Comparison of ENCODE assay signal across 13 cellular contexts in the genomic region with DNA sequence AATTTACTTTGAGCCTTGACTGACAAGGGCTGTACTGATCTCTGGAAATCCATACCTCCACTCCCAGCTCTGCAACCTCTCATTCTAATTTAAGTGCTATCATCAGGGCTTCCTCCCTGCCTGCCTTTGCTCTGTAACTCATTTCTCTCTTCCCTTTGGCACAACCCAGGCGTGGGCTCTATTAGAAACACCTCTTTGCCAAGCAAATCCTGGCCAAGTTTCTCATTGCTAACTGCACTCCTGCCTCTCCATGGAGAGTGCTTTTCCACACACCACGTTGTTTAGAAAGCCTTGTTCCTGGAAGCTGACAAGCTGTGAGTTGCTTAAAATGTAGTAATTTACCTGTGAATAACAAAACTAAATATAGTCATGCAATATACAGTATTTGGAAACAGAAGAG. TPM values are rescaled to one million over a fixed set of nuclear protein-coding genes. Genes with fewer than 3 reads are reported as not detected.
A peak's percentile ranks its signal among the peaks of the same experiment; 100 is the strongest.
DNase-seq lines count a peak whose midpoint lies in the region; ATAC-seq and TF ChIP-seq lines count a peak whose summit lies in the region.
"Had no signal": no experiment of that assay in that cellular context is flagged by ENCODE, and none has a peak within 500 bp of the region (broad histone marks: within the 10 kb centered on the region; RNA-seq: fewer than 3 reads in every experiment).

No MANE protein-coding gene starts in this region.

- dilution Hi-C loops in IMR-90 (cut with HindIII; ENCODE audit: low sequenced_read_pairs, unreplicated experiment): no loop called here

- POLR2A ChIA-PET in IMR-90 (lab: Charles Lee; ENCODE audit: unreplicated experiment): no interaction called here

- no peak overlapping the region for H2AK9ac ChIP-seq in IMR-90 (replicated peaks; ENCODE audit: low read depth, low read length, poor library complexity)

- in situ Hi-C loops in IMR-90 (cut with MboI; ENCODE audit: low sequenced_read_pairs): no loop called here

- TF ChIP-seq POLR2A in IMR-90 (IDR thresholded peaks at IDR 0.05; ENCODE audit: low read depth, low read length) (no peak), ovary (IDR thresholded peaks at IDR 0.05) (no peak)

- H3K36me3 ChIP-seq in IMR-90 (ENCODE audit: control insufficient read depth, insufficient read depth, low read length) (no peaks in the 10 kb centered on the region), thoracic aorta (no peaks in the 10 kb centered on the region), ovary (no peaks in the 10 kb centered on the region)
- H3K36me3 ChIP-seq: gastrocnemius medialis had no signal

- TF ChIP-seq RAD21 in IMR-90 (IDR thresholded peaks at IDR 0.05; ENCODE audit: low read length): no peak

- H3K27ac Mint-ChIP-seq in chondrocyte (ENCODE audit: unreplicated experiment): peak overlapping the region; percentile 73
- H3K27ac Mint-ChIP-seq: activated naive CD4-positive, alpha-beta T cell treated with anti-CD3 and anti-CD28 coated beads, Interleukin-2, amount 50 U/mL, for 24 hours; CD4-positive, alpha-beta memory T cell; stimulated activated naive CD8-positive, alpha-beta T cell treated with anti-CD3 and anti-CD28 coated beads, Interleukin-15, Interleukin-2, amounts not matched to agents 100 ng/mL and 50 ng/mL, for 24 hours had no signal

- TF ChIP-seq CTCF in IMR-90 (conservative IDR thresholded peaks at IDR 0.05; ENCODE audit: low read depth, low read length) (no peak), chondrocyte (IDR thresholded peaks at IDR 0.05) (no peak), thoracic aorta (IDR thresholded peaks at IDR 0.05) (no peak), ovary (IDR thresholded peaks at IDR 0.05) (no peak)

- H4K91ac ChIP-seq in IMR-90 (ENCODE audit: insufficient read depth, low read depth, low read length): peak overlapping the region; percentile 84

- peak overlapping the region; percentile 87 for H2BK120ac ChIP-seq in IMR-90 (ENCODE audit: low read depth, low read length)

- H3K4ac ChIP-seq in IMR-90 (ENCODE audit: low read depth, low read length): peak overlapping the region; percentile 79

- peaks cover 12% of the 10 kb centered on the region for H3K9me3 Mint-ChIP-seq in chondrocyte (ENCODE audit: low read depth)
- H3K9me3 Mint-ChIP-seq: activated naive CD4-positive, alpha-beta T cell treated with anti-CD3 and anti-CD28 coated beads, Interleukin-2, amount 50 U/mL, for 24 hours; stimulated activated naive CD8-positive, alpha-beta T cell treated with anti-CD3 and anti-CD28 coated beads, Interleukin-15, Interleukin-2, amounts not matched to agents 100 ng/mL and 50 ng/mL, for 24 hours had no signal

- no peak for TF ChIP-seq EP300 in ovary (IDR thresholded peaks at IDR 0.05)

- peaks cover 3% of the 10 kb centered on the region for H3K36me3 Mint-ChIP-seq in chondrocyte (ENCODE audit: low read depth)
- H3K36me3 Mint-ChIP-seq: activated naive CD4-positive, alpha-beta T cell treated with anti-CD3 and anti-CD28 coated beads, Interleukin-2, amount 50 U/mL, for 24 hours had no signal

- peak overlapping the region; percentile 87 for H3K14ac ChIP-seq in IMR-90 (replicated peaks; ENCODE audit: low read depth, low read length)

- intact Hi-C loops in IMR-90 (cut with micrococcal nuclease): loop anchor here (2.0 kb wide), 1 partner anchor 20 kb away; a partner anchor contains a TSS
- intact Hi-C loops in ovary (cut with DNase I): no loop called here

- no peaks in the 10 kb centered on the region for H4K20me1 ChIP-seq in IMR-90 (ENCODE audit: insufficient read depth, low read length)

- H3K27me3 ChIP-seq in IMR-90 (ENCODE audit: control insufficient read depth, insufficient read depth, low read length) (no peaks in the 10 kb centered on the region), thoracic aorta (replicated peaks; ENCODE audit: insufficient read depth) (no peaks in the 10 kb centered on the region), ovary (no peaks in the 10 kb centered on the region)
- H3K27me3 ChIP-seq: gastrocnemius medialis had no signal

- peak overlapping the region; percentile 56 to 80; a peak in 3 of 4 replicates for H4K8ac ChIP-seq in IMR-90 (ENCODE audit: low read depth in 2 of 2, low read length in 2 of 2)

- H3K4me3 ChIP-seq in IMR-90 (ENCODE audit: insufficient read depth, low read depth, low read length) (no peak overlapping the region), thoracic aorta (no peak overlapping the region), ovary (no peak overlapping the region)
- H3K4me3 ChIP-seq: coronary artery, gastrocnemius medialis had no signal

- H3K79me1 ChIP-seq in IMR-90 (ENCODE audit: low read depth in 1 of 2, low read length in 2 of 2): peaks cover 0 to 10% of the 10 kb centered on the region in 2 experiments; a peak in 2 of 4 replicates

- H2BK20ac ChIP-seq in IMR-90 (ENCODE audit: low read depth, low read length): peak overlapping the region; percentile 85

- CTCF ChIA-PET in IMR-90 (lab: Yijun Ruan, JAX): interaction anchor here (1.6 kb wide), 1 partner anchor 10 kb away, joined by 5 read pairs; no protein-coding TSS in a partner anchor

- H3K4me2 ChIP-seq in IMR-90 (ENCODE audit: low read depth, low read length): peak overlapping the region; percentile 21; the same call in 1 of the 2 replicates

- peak; percentile 13; the same call in 1 of the 2 replicates for ATAC-seq in IMR-90 (ENCODE audit: low read depth)
- peak; percentile 8 for ATAC-seq in thoracic aorta (ENCODE audit: insufficient number of reproducible peaks, low FRiP score, low read depth)
- no peak for ATAC-seq in GM19328 (IDR thresholded peaks at IDR 0.05; ENCODE audit: unreplicated experiment)
- ATAC-seq in GM18873 (IDR thresholded peaks at IDR 0.05; ENCODE audit: low FRiP score, unreplicated experiment): no peak
- ATAC-seq: gastrocnemius medialis had no signal

- peak overlapping the region; percentile 39 for H3K23ac ChIP-seq in IMR-90 (ENCODE audit: low read depth, low read length)

- WGBS in IMR-90 (ENCODE audit: extremely low coverage in 2 of 2, insufficient read length in 1 of 2), 2 experiments: 67% methylated on average over 1 of the region's 2 CpGs; no CpG with 5 or more reads in 1 of the 2 experiments
- WGBS in ovary, 3 donors: 22 to 31% (median 25%) methylated on average over 2 of the region's 2 CpGs

- peak overlapping the region; percentile 84 for H2BK5ac ChIP-seq in IMR-90 (ENCODE audit: low read depth, low read length, poor library complexity, severe bottlenecking)

- no TSS peak for BruUV-seq in IMR-90 (replicated peaks; lab: Mats Ljungman, UMichigan)

- DNase-seq in IMR-90 (no peak), chondrocyte (ENCODE audit: low spot score) (no peak), kidney tubule cell (ENCODE audit: low spot score) (peak; percentile 9), thoracic aorta (ENCODE audit: low spot score) (no peak), ovary (no peak)
- DNase-seq: CD4-positive, alpha-beta memory T cell; gastrocnemius medialis; NCI-H510A had no signal

- peak overlapping the region; percentile 81; the same call in 1 of the 2 replicates for H2AK5ac ChIP-seq in IMR-90 (ENCODE audit: low read depth, low read length)

- H2AFZ ChIP-seq in IMR-90 (replicated peaks; ENCODE audit: low read length, poor library complexity): peak overlapping the region; percentile 56

- peaks cover 69% of the 10 kb centered on the region for H3K4me1 Mint-ChIP-seq in chondrocyte (ENCODE audit: low read depth)
- H3K4me1 Mint-ChIP-seq: activated naive CD4-positive, alpha-beta T cell treated with anti-CD3 and anti-CD28 coated beads, Interleukin-2, amount 50 U/mL, for 24 hours; CD4-positive, alpha-beta memory T cell had no signal

- H3K18ac ChIP-seq in IMR-90 (ENCODE audit: low read depth, low read length): peak overlapping the region; percentile 69

- H3K56ac ChIP-seq in IMR-90 (ENCODE audit: extremely low read depth, insufficient read depth, low read length): peak overlapping the region; percentile 79

- peaks cover 26% of the 10 kb centered on the region for H3K4me1 ChIP-seq in IMR-90 (ENCODE audit: control insufficient read depth, insufficient read depth, low read length)
- H3K4me1 ChIP-seq in thoracic aorta (ENCODE audit: control insufficient read depth in 1 of 2, low read depth in 2 of 2): peaks cover 6 to 17% of the 10 kb centered on the region in 2 donors
- no peaks in the 10 kb centered on the region for H3K4me1 ChIP-seq in ovary (ENCODE audit: insufficient read depth)
- H3K4me1 ChIP-seq: gastrocnemius medialis had no signal

- peak overlapping the region; percentile 77; the same call in 1 of the 2 replicates for H3K9ac ChIP-seq in IMR-90 (ENCODE audit: low read depth, low read length)

- peaks cover 9% of the 10 kb centered on the region for H3K9me1 ChIP-seq in IMR-90 (ENCODE audit: insufficient read depth, low read length)

- peaks cover 5% of the 10 kb centered on the region for H3K9me3 ChIP-seq in IMR-90 (ENCODE audit: control insufficient read depth, insufficient read depth, low read length)
- no peaks in the 10 kb centered on the region for H3K9me3 ChIP-seq in thoracic aorta
- no peaks in the 10 kb centered on the region for H3K9me3 ChIP-seq in ovary
- H3K9me3 ChIP-seq: gastrocnemius medialis had no signal

- H4K5ac ChIP-seq in IMR-90 (ENCODE audit: low read depth, low read length): peak overlapping the region; percentile 75; the same call in 1 of the 2 replicates

- no peak overlapping the region for H3K4me3 Mint-ChIP-seq in chondrocyte (ENCODE audit: unreplicated experiment)
- H3K4me3 Mint-ChIP-seq: activated naive CD4-positive, alpha-beta T cell treated with anti-CD3 and anti-CD28 coated beads, Interleukin-2, amount 50 U/mL, for 24 hours; CD4-positive, alpha-beta memory T cell; stimulated activated naive CD8-positive, alpha-beta T cell treated with anti-CD3 and anti-CD28 coated beads, Interleukin-15, Interleukin-2, amounts not matched to agents 100 ng/mL and 50 ng/mL, for 24 hours had no signal

- no peaks in the 10 kb centered on the region for H3K27me3 Mint-ChIP-seq in chondrocyte (ENCODE audit: low read depth)

- H2BK15ac ChIP-seq in IMR-90 (ENCODE audit: low read depth, low read length): peak overlapping the region; percentile 72; the same call in 1 of the 3 replicates

- H3K27ac ChIP-seq in IMR-90 (ENCODE audit: insufficient read depth, low read length) (peak overlapping the region; percentile 80), thoracic aorta (peak overlapping the region; percentile 30 to 32), ovary (no peak overlapping the region)
- H3K27ac ChIP-seq: coronary artery, gastrocnemius medialis had no signal

TF ChIP-seq in IMR-90, 13 proteins besides CTCF, POLR2A, EP300 and RAD21 (continues in another document):
- TF ChIP-seq MXI1 (IDR thresholded peaks at IDR 0.05; ENCODE audit: borderline replicate concordance, low read depth, low read length) (no peak), MAZ (IDR thresholded peaks at IDR 0.05; ENCODE audit: borderline replicate concordance, low read depth, low read length) (no peak), RFX5 (IDR thresholded peaks at IDR 0.05; ENCODE audit: low read depth, low read length) (no peak), NFE2L2 (IDR thresholded peaks at IDR 0.05; ENCODE audit: low read depth, low read length) (no peak)

RNA-seq across cellular contexts. Expression of a gene that starts 20.1 kb away (rescaled TPM):
- total RNA-seq in IMR-90 (2012; rRNA removed) (1,097 and 1,642 TPM in 2 replicates), chondrocyte (2,561 to 3,511 TPM (median 3,398 TPM) in 3 replicates), thoracic aorta (100 to 1,000 TPM; 601 to 687 TPM), ovary (100 to 1,000 TPM in 5 of 7 donors, 10 to 100 TPM in 2; 98.0 to 296 (median 204) TPM)
- polyA plus RNA-seq in IMR-90 (2012; rRNA removed) (864 and 916 TPM in 2 replicates), ovary (100 to 1,000 TPM; 104 to 357 TPM)
- polyA plus RNA-seq in IMR-90 (2012; cell fraction: cytosol; rRNA removed): 367 and 446 TPM in 2 replicates
- 302 and 555 TPM in 2 replicates for polyA plus RNA-seq in IMR-90 (2012; cell fraction: nucleus; rRNA removed; ENCODE audit: low replicate concordance)
- polyA plus RNA-seq: CD4-positive, alpha-beta memory T cell had no signal

Comparison
In these comparisons a context has a peak if more than half of its experiments do, and no peak if none do; other contexts are left out.
1. ATAC-seq: peak in IMR-90 (single experiment) and thoracic aorta (single experiment); none in GM19328 (single experiment) and GM18873 (single experiment).
2. H3K27ac ChIP-seq: peak in IMR-90 (single experiment) and thoracic aorta (2 of 2); none in ovary (0 of 2).